ENCODE assay signal across 12 cellular contexts in the genomic region with DNA sequence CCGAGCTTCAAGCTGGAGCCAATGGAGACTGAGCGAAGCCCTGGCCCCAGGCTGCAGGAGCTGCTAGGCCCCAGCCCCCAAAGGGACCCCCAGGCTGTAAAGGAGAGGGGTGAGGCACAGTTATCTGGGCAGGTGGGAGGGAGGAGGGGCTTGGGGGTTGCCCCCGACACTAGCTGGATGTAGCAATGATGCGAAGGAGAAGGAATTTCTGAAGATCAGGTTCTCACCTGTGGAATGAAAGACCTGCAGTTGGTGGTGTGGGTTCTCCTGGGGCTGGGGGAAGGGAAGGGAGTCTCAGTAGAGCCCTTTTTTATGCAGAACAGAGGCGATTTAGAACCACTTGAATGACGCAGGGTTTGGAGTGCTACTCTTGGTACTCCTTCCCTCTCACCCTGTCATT. TPM values are rescaled to one million over a fixed set of nuclear protein-coding genes. Genes with fewer than 3 reads are reported as not detected.
DNase-seq lines count a peak whose midpoint lies in the region; TF ChIP-seq lines count a peak whose summit lies in the region.
"Had no signal": no experiment of that assay in that cellular context is flagged by ENCODE, and none has a peak within 500 bp of the region (broad histone marks: within the 10 kb centered on the region; RNA-seq: fewer than 3 reads in every experiment).

No MANE protein-coding gene starts in this region.

- H3K4me3 ChIP-seq in CD4-positive, alpha-beta memory T cell (ENCODE audit: low read length in 2 of 2), result peak overlapping the region in 1 of 2 donors; percentile 4
- H3K4me3 ChIP-seq in NB4 (ENCODE audit: low read depth, low read length) (peak overlapping the region; percentile 97), duodenal mucosa (ENCODE audit: low read depth in 1 of 2, low read length in 2 of 2) (peak overlapping the region; percentile 93 to 99)

- POLR2A ChIA-PET in CD4-positive, alpha-beta memory T cell (lab: Charles Lee; ENCODE audit: partially characterized antibody), result interaction anchor here (0.6 to 6.9 kb wide), 7 partner anchors 20 to 167 kb away, joined by 3 to 80 read pairs (median 30); partner anchors contain the start of genes TIGD7, ZNF174, ZNF200 and ZNF213

- H3K27ac ChIP-seq in CD4-positive, alpha-beta memory T cell (ENCODE audit: low read depth, low read length), result no peak overlapping the region
- no peak overlapping the region for H3K27ac ChIP-seq in duodenal mucosa (ENCODE audit: low read depth, low read length)
- H3K27ac ChIP-seq: epithelial cell of prostate, WERI-Rb-1 had no signal

- CTCF ChIA-PET in CD4-positive, alpha-beta memory T cell (lab: Charles Lee; ENCODE audit: partially characterized antibody), result interaction anchor here (0.6 to 1.5 kb wide), 3 partner anchors 21 to 303 kb away, joined by 3 to 4 read pairs (median 3); no protein-coding TSS in a partner anchor

- H3K27me3 Mint-ChIP-seq in CD4-positive, alpha-beta memory T cell, result no peaks in the 10 kb centered on the region
- H3K27me3 Mint-ChIP-seq in neural crest cell (ENCODE audit: low read depth), result peaks cover 4% of the 10 kb centered on the region

- peaks cover 0 to 22% of the 10 kb centered on the region in 2 donors for H3K9me3 ChIP-seq in CD4-positive, alpha-beta memory T cell (ENCODE audit: control insufficient read depth in 1 of 2, low read length in 2 of 2)
- peaks cover 27 to 44% of the 10 kb centered on the region in 2 donors for H3K9me3 ChIP-seq in duodenal mucosa (ENCODE audit: control insufficient read depth in 1 of 2, low read length in 2 of 2)

- peaks cover 0 to 45% (median 31%) of the 10 kb centered on the region in 8 donors for H3K9me3 Mint-ChIP-seq in CD4-positive, alpha-beta memory T cell
- peaks cover 8% of the 10 kb centered on the region for H3K9me3 Mint-ChIP-seq in neural crest cell

- TF ChIP-seq POLR2A in NB4 (IDR thresholded peaks at IDR 0.05; ENCODE audit: extremely low read depth, insufficient read length), result no peak

- peaks cover 56 to 58% of the 10 kb centered on the region in 2 donors for H3K36me3 Mint-ChIP-seq in CD4-positive, alpha-beta memory T cell
- H3K36me3 Mint-ChIP-seq in neural crest cell (ENCODE audit: low read depth), result peaks cover 54% of the 10 kb centered on the region

- peaks cover 18 to 45% (median 31%) of the 10 kb centered on the region in 4 donors for H3K4me1 Mint-ChIP-seq in CD4-positive, alpha-beta memory T cell
- peaks cover 27% of the 10 kb centered on the region for H3K4me1 Mint-ChIP-seq in neural crest cell

- peak overlapping the region in 7 of 8 donors; percentile 43 to 92 (median 88) for H3K4me3 Mint-ChIP-seq in CD4-positive, alpha-beta memory T cell
- peak overlapping the region; percentile 95 for H3K4me3 Mint-ChIP-seq in neural crest cell

- no peaks in the 10 kb centered on the region for H3K27me3 ChIP-seq in CD4-positive, alpha-beta memory T cell (ENCODE audit: insufficient read depth, low read length)
- H3K27me3 ChIP-seq in duodenal mucosa (ENCODE audit: control insufficient read depth in 1 of 2, insufficient read depth in 2 of 2, low read length in 2 of 2), result no peaks in the 10 kb centered on the region

- peaks cover 33% of the 10 kb centered on the region for H3K36me3 ChIP-seq in CD4-positive, alpha-beta memory T cell (ENCODE audit: insufficient read depth, low read length)
- peaks cover 38 to 47% of the 10 kb centered on the region in 2 donors for H3K36me3 ChIP-seq in duodenal mucosa (ENCODE audit: control insufficient read depth in 1 of 2, insufficient read depth in 2 of 2, low read length in 2 of 2)

- intact Hi-C loops in CD4-positive, alpha-beta memory T cell (cut with micrococcal nuclease), result no loop called here

- TF ChIP-seq CTCF in NB4 (IDR thresholded peaks at IDR 0.05; ENCODE audit: low read depth, low read length) (no peak), neural crest cell (conservative IDR thresholded peaks at IDR 0.05) (no peak)

- H3K4me1 ChIP-seq in CD4-positive, alpha-beta memory T cell (ENCODE audit: insufficient read depth, low read length), result peaks cover 27% of the 10 kb centered on the region
- peaks cover 15 to 22% of the 10 kb centered on the region in 2 donors for H3K4me1 ChIP-seq in duodenal mucosa (ENCODE audit: control insufficient read depth in 1 of 2, insufficient read depth in 2 of 2, low read length in 2 of 2)

- no peak overlapping the region for H3K9ac ChIP-seq in duodenal mucosa (ENCODE audit: low read depth in 1 of 2, low read length in 2 of 2)

- DNase-seq in CD4-positive, alpha-beta memory T cell, result no peak
- DNase-seq in NB4 (ENCODE audit: low read depth) (no peak), neural crest cell (ENCODE audit: low read depth, low spot score) (no peak), HK-2 (ENCODE audit: unreplicated experiment) (no peak), 8988T (no peak), NCI-H2227 (lab: John Stamatoyannopoulos, UW; ENCODE audit: unreplicated experiment) (no peak)
- DNase-seq in central memory CD4-positive, alpha-beta T cell, result no peak
- DNase-seq: NCI-H187, retina, WERI-Rb-1 had no signal

- peak overlapping the region in 1 of 7 donors; percentile 27 for H3K27ac Mint-ChIP-seq in CD4-positive, alpha-beta memory T cell
- H3K27ac Mint-ChIP-seq in neural crest cell (ENCODE audit: unreplicated experiment), result no peak overlapping the region

RNA-seq across cellular contexts. Expression of gene ZNF263, which starts 1.8 kb away (rescaled TPM):
- 10 to 100 TPM; 44.0 to 45.1 TPM for total RNA-seq in CD4-positive, alpha-beta memory T cell
- polyA plus RNA-seq in CD4-positive, alpha-beta memory T cell, result 10 to 100 TPM; 29.3 to 37.8 TPM
- total RNA-seq in neural crest cell, result 32.7 and 34.0 TPM in 2 replicates

RNA-seq across cellular contexts. Expression of gene TIGD7, which starts 20.1 kb away (rescaled TPM):
- total RNA-seq in CD4-positive, alpha-beta memory T cell, result 10 to 100 TPM; 14.2 to 19.0 TPM
- 1 to 10 TPM; 3.2 to 3.4 TPM for polyA plus RNA-seq in CD4-positive, alpha-beta memory T cell
- total RNA-seq in neural crest cell, result 5.2 and 6.6 TPM in 2 replicates

RNA-seq across cellular contexts. Expression of gene ZNF75A, which starts 20.2 kb away (rescaled TPM):
- 10 to 100 TPM; 82.7 to 88.1 TPM for total RNA-seq in CD4-positive, alpha-beta memory T cell
- 10 to 100 TPM; 10.8 to 24.5 TPM for polyA plus RNA-seq in CD4-positive, alpha-beta memory T cell
- total RNA-seq in neural crest cell, result 43.8 and 48.9 TPM in 2 replicates

RNA-seq across cellular contexts. Expression of gene MEFV, which starts 28.7 kb away (rescaled TPM):
- under 1 TPM; 0.35 to 0.42 TPM for total RNA-seq in CD4-positive, alpha-beta memory T cell
- polyA plus RNA-seq in CD4-positive, alpha-beta memory T cell, result under 1 TPM in 1 of 2 donors, not detected in 1; 0.05 TPM
- total RNA-seq in neural crest cell, result not detected in 2 replicates

RNA-seq across cellular contexts. Expression of gene ZNF200, which starts 50.2 kb away (rescaled TPM):
- total RNA-seq in CD4-positive, alpha-beta memory T cell, result 10 to 100 TPM; 27.7 to 29.2 TPM
- polyA plus RNA-seq in CD4-positive, alpha-beta memory T cell, result 10 to 100 TPM in 1 of 2 donors, 1 to 10 TPM in 1; 6.7 to 11.6 TPM
- 12.1 and 14.1 TPM in 2 replicates for total RNA-seq in neural crest cell
